ENCODE assay signal across 1 cellular context in genomic region chr17:75738218-75738802, GRCh38.
TF ChIP-seq lines count a peak whose summit lies in the region.

No MANE protein-coding gene starts in this region.

TF ChIP-seq in GM12878, 131 proteins besides CTCF, POLR2A, EP300 and RAD21:
- TF ChIP-seq HSF1 (IDR thresholded peaks at IDR 0.05; ENCODE audit: low read depth, low read length) (no peak), USF1 (IDR thresholded peaks at IDR 0.05; ENCODE audit: borderline replicate concordance, extremely low read length, insufficient read depth, low read depth, low read length) (peak; percentile 76), SPI1 (IDR thresholded peaks at IDR 0.05; ENCODE audit: borderline replicate concordance, insufficient read depth, low read depth, low read length) (peak; percentile 24; the same call in 1 of the 2 replicates), PRDM15 (CRISPR knock-in tag; IDR thresholded peaks at IDR 0.05) (no peak), BHLHE40 (IDR thresholded peaks at IDR 0.05; ENCODE audit: borderline replicate concordance in 1 of 2, low read depth in 2 of 2, low read length in 1 of 2) (peak in 1 of 2 experiments; percentile 27; a peak in 1 of 4 replicates), NR2F1 (conservative IDR thresholded peaks at IDR 0.05) (peak; percentile 75), TCF7 (IDR thresholded peaks at IDR 0.05; ENCODE audit: borderline replicate concordance) (no peak), FOXK2 (IDR thresholded peaks at IDR 0.05) (no peak), ZBTB11 (CRISPR knock-in tag; IDR thresholded peaks at IDR 0.05) (no peak), TBL1XR1 (IDR thresholded peaks at IDR 0.05; ENCODE audit: low read depth, low read length) (no peak), ESRRA (IDR thresholded peaks at IDR 0.05; ENCODE audit: low read length) (peak; percentile 25; the same call in 1 of the 2 replicates), E2F8 (IDR thresholded peaks at IDR 0.05; ENCODE audit: low read depth, partially characterized antibody) (no peak)
